20 cellular contexts compared by ENCODE assay signal in the genomic region with DNA sequence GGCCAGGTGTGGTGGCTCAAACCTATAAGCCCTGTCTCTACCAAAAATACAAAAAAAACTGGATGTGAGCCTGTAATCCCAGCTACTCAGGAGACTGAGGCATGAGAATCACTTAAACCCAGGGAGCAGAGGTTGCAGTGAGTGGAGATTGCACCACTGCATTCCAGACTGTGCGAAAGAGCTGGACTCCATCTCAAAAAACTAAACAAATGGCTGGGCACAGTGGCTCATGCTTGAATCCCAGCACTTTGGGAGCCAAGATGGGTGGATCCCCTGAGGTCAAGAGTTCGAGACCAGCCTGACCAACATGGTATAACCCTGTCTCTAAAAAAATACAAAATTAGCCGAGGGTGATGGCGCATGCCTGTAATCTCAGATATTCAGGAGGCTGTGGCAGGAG. TPM values are rescaled to one million over a fixed set of nuclear protein-coding genes. Genes with fewer than 3 reads are reported as not detected.
DNase-seq lines count a peak whose midpoint lies in the region; ATAC-seq, FAIRE-seq and TF ChIP-seq lines count a peak whose summit lies in the region.
"Had no signal": no experiment of that assay in that cellular context is flagged by ENCODE, and none has a peak within 500 bp of the region (broad histone marks: within the 10 kb centered on the region; RNA-seq: fewer than 3 reads in every experiment).

No MANE protein-coding gene starts in this region.

- H3K4me1 ChIP-seq in HepG2 (ENCODE audit: insufficient read depth, low read length), result peaks cover 12% of the 10 kb centered on the region; the same call in 1 of the 2 replicates
- H3K4me1 ChIP-seq in right lobe of liver, result no peaks in the 10 kb centered on the region
- H3K4me1 ChIP-seq in ovary (ENCODE audit: insufficient read depth), result no peaks in the 10 kb centered on the region

- no peak overlapping the region for H3K9ac ChIP-seq in HepG2 (ENCODE audit: insufficient read depth, low read depth, low read length)

- peaks cover 46% of the 10 kb centered on the region for H3K9me3 ChIP-seq in HepG2 (ENCODE audit: low read length)
- H3K9me3 ChIP-seq in right lobe of liver, result no peaks in the 10 kb centered on the region
- no peaks in the 10 kb centered on the region for H3K9me3 ChIP-seq in ovary

- H3K27me3 ChIP-seq in HepG2 (ENCODE audit: control insufficient read depth in 1 of 2, insufficient read depth in 2 of 2, low read length in 2 of 2) (no peaks in the 10 kb centered on the region), right lobe of liver (no peaks in the 10 kb centered on the region), ovary (no peaks in the 10 kb centered on the region)

- BruUV-seq in HepG2 (replicated peaks; lab: Mats Ljungman, UMichigan), result no TSS peak

- no peak for TF ChIP-seq EP300 in HepG2 (IDR thresholded peaks at IDR 0.05; ENCODE audit: low read depth in 2 of 2, low read length in 2 of 2)
- no peak for TF ChIP-seq EP300 in HepG2 (CRISPR knock-in tag; IDR thresholded peaks at IDR 0.05; ENCODE audit: borderline replicate concordance)
- TF ChIP-seq EP300 in ovary (IDR thresholded peaks at IDR 0.05), result no peak

- TF ChIP-seq CTCF in HepG2 (CRISPR knock-in tag; IDR thresholded peaks at IDR 0.05) (no peak), right lobe of liver (IDR thresholded peaks at IDR 0.05) (no peak), ovary (IDR thresholded peaks at IDR 0.05) (no peak)

- H3K36me3 ChIP-seq in HepG2 (replicated peaks in 1 of 2; ENCODE audit: control insufficient read depth in 1 of 2, insufficient read depth in 2 of 2, low read length in 2 of 2) (no peaks in the 10 kb centered on the region), right lobe of liver (no peaks in the 10 kb centered on the region), ovary (no peaks in the 10 kb centered on the region)

- H4K20me1 ChIP-seq in HepG2 (ENCODE audit: insufficient read depth, low read length), result no peaks in the 10 kb centered on the region

- CTCF ChIA-PET in HepG2 (lab: Yijun Ruan, JAX; ENCODE audit: low intra/inter-chr PET ratio, low total read pairs), result no interaction called here

- no peak overlapping the region for H3K27ac ChIP-seq in HepG2 (ENCODE audit: extremely low read length, insufficient read depth, low read length)
- no peak overlapping the region for H3K27ac ChIP-seq in right lobe of liver
- no peak overlapping the region for H3K27ac ChIP-seq in ovary
- H3K27ac ChIP-seq: 22Rv1 had no signal

- H3K4me3 ChIP-seq in HepG2 (replicated peaks in 1 of 3; ENCODE audit: insufficient read depth in 1 of 3, low read depth in 2 of 3, low read length in 3 of 3) (no peak overlapping the region), right lobe of liver (no peak overlapping the region), ovary (no peak overlapping the region)

- DNase-seq in HepG2 (ENCODE audit: low spot score) (no peak), right lobe of liver (no peak), fibroblast of gingiva (ENCODE audit: low read depth) (peak; percentile 53), iris pigment epithelial cell (ENCODE audit: low read depth) (peak; percentile 82), ovary (no peak), kidney glomerular epithelial cell (lab: John Stamatoyannopoulos, UW) (no peak)
- DNase-seq: DMS79, H9, NCI-H1092 treated with DMSO at 0.1 percent for 48 hours, NCI-H146, NCI-H2081, NCI-H2171 treated with DMSO at 0.1 percent for 48 hours, NCI-H446 treated with DMSO at 0.1 percent for 48 hours, NCI-H69 had no signal

- no peak for FAIRE-seq in HepG2 (lab: Jason Lieb, UNC)
- FAIRE-seq: HTR-8/SVneo, RCC 7860 had no signal

- in situ Hi-C loops in HepG2 (cut with HindIII; ENCODE audit: extremely low pct_ligation_motif_present, low pct_unique_long_range_greater_than_20kb), result no loop called here

- TF ChIP-seq POLR2A in HepG2 (IDR thresholded peaks at IDR 0.05; ENCODE audit: insufficient read depth in 1 of 2, low read depth in 2 of 2, low read length in 2 of 2) (no peak), right lobe of liver (IDR thresholded peaks at IDR 0.05) (no peak), ovary (IDR thresholded peaks at IDR 0.05) (no peak)

- 69% methylated on average over 4 of the region's 4 CpGs for WGBS in HepG2 (ENCODE audit: low lambda C conversion rate)
- WGBS in right lobe of liver (ENCODE audit: insufficient coverage, low coverage, low lambda C conversion rate, missing lambda C conversion rate), result 89% methylated on average over 4 of the region's 4 CpGs
- 80 to 85% (median 85%) methylated on average over 4 of the region's 4 CpGs for WGBS in ovary, 3 donors

- H2AFZ ChIP-seq in HepG2 (ENCODE audit: low read length), result no peak overlapping the region

- ATAC-seq in HepG2, result no peak
- no peak for ATAC-seq in right lobe of liver
- no peak for ATAC-seq in GM21526 (IDR thresholded peaks at IDR 0.05; ENCODE audit: low FRiP score, unreplicated experiment)
- no peak for ATAC-seq in HG03521 (IDR thresholded peaks at IDR 0.05; ENCODE audit: unreplicated experiment)
- ATAC-seq: Right ventricle myocardium inferior had no signal

- no peak overlapping the region for H3K4me2 ChIP-seq in HepG2 (ENCODE audit: low read depth, low read length)

- TF ChIP-seq RAD21 in HepG2 (CRISPR knock-in tag; IDR thresholded peaks at IDR 0.05), result no peak

- H3K79me2 ChIP-seq in HepG2 (ENCODE audit: insufficient read depth, low read length), result peaks cover 13% of the 10 kb centered on the region

- intact Hi-C loops in HepG2 (cut with micrococcal nuclease; ENCODE audit: unreplicated experiment) (no loop called here), right lobe of liver (cut with DNase I) (no loop called here), ovary (cut with DNase I) (no loop called here)

- POLR2A ChIA-PET in HepG2 (lab: Yijun Ruan, JAX), result no interaction called here

TF ChIP-seq in HepG2, 621 proteins besides CTCF, POLR2A, EP300 and RAD21:
- no peak for TF ChIP-seq CCDC6 (CRISPR knock-in tag; IDR thresholded peaks at IDR 0.05)
- peak; percentile 1; the same call in 1 of the 2 replicates for TF ChIP-seq CEBPB (IDR thresholded peaks at IDR 0.05; ENCODE audit: borderline replicate concordance, low read depth, low read length)
TF ChIP-seq in HepG2: peak in this region for 1.

RNA-seq across cellular contexts. Expression of gene ZNF83, which starts 34.9 kb away (rescaled TPM):
- total RNA-seq in HepG2 (2016; rRNA removed; fragmentation: Illumina TruSeq; extraction: Trizol) (20.4 and 22.6 TPM in 2 replicates), right lobe of liver (1 to 10 TPM; 2.5 to 5.9 (median 3.3) TPM), ovary (10 to 100 TPM; 50.8 to 84.9 (median 59.0) TPM)
- total RNA-seq in HepG2 (2016; cell fraction: cytosol; rRNA removed; fragmentation: Illumina TruSeq; extraction: Trizol; ENCODE audit: low read depth), result 4.3 and 4.8 TPM in 2 replicates
- 20.9 and 22.4 TPM in 2 replicates for total RNA-seq in HepG2 (2016; cell fraction: insoluble cytoplasmic fraction; rRNA removed; fragmentation: Illumina TruSeq; extraction: Trizol)
- total RNA-seq in HepG2 (2016; cell fraction: membrane; rRNA removed; fragmentation: Illumina TruSeq; extraction: Trizol), result 9.3 and 10.7 TPM in 2 replicates
- 25.6 and 27.8 TPM in 2 replicates for total RNA-seq in HepG2 (2016; cell fraction: nucleus; rRNA removed; fragmentation: Illumina TruSeq; extraction: Trizol)
- polyA plus RNA-seq in HepG2 (2011; rRNA removed) (44.5 and 50.9 TPM in 2 replicates), ovary (10 to 100 TPM; 65.2 to 66.8 TPM)
- polyA plus RNA-seq in HepG2 (2011; cell fraction: cytosol; rRNA removed), result 8.0 and 11.6 TPM in 2 replicates
- polyA plus RNA-seq in HepG2 (2011; cell fraction: nucleus; rRNA removed), result 97.9 and 148 TPM in 2 replicates
- polyA plus RNA-seq in HepG2 (2012), result 26.3 and 27.9 TPM in 2 replicates
- polyA plus RNA-seq in HepG2 (2016; cell fraction: cytosol; fragmentation: Illumina TruSeq; extraction: Trizol; ENCODE audit: low read depth), result 2.3 and 2.4 TPM in 2 replicates
- polyA plus RNA-seq in HepG2 (2016; cell fraction: insoluble cytoplasmic fraction; fragmentation: Illumina TruSeq; extraction: Trizol; ENCODE audit: low read depth), result 9.9 and 12.3 TPM in 2 replicates
- polyA plus RNA-seq in HepG2 (2016; cell fraction: membrane; fragmentation: Illumina TruSeq; extraction: Trizol; ENCODE audit: low read depth), result 3.5 and 3.6 TPM in 2 replicates
- polyA plus RNA-seq in HepG2 (2016; cell fraction: nucleus; fragmentation: Illumina TruSeq; extraction: Trizol; ENCODE audit: insufficient read depth, low read depth), result 47.1 and 50.1 TPM in 2 replicates
- 14.7 and 15.8 TPM in 2 replicates for polyA minus RNA-seq in HepG2 (2011; rRNA and poly(A)+ RNA removed; ENCODE audit: low replicate concordance)
- polyA minus RNA-seq in HepG2 (2011; cell fraction: cytosol; rRNA and poly(A)+ RNA removed), result 10.5 and 14.5 TPM in 2 replicates
- polyA minus RNA-seq in HepG2 (2011; cell fraction: nucleus; rRNA and poly(A)+ RNA removed), result 101 and 177 TPM in 2 replicates

Comparison
In these comparisons a context has a peak if more than half of its experiments do, and no peak if none do; other contexts are left out.
1. DNase-seq: peak in fibroblast of gingiva (single experiment) and iris pigment epithelial cell (single experiment); none in HepG2 (single experiment), right lobe of liver (0 of 3), ovary (0 of 5) and kidney glomerular epithelial cell (single experiment).